Comparison of ENCODE assay signal across 8 cellular contexts in genomic region chr18:69580107-69580506, GRCh38.
A peak's percentile ranks its signal among the peaks of the same experiment; 100 is the strongest.
DNase-seq lines count a peak whose midpoint lies in the region; ATAC-seq and TF ChIP-seq lines count a peak whose summit lies in the region.
"Had no signal": no experiment of that assay in that cellular context is flagged by ENCODE, and none has a peak within 500 bp of the region (broad histone marks: within the 10 kb centered on the region; RNA-seq: fewer than 3 reads in every experiment).

No MANE protein-coding gene starts in this region.

- H3K4me3 ChIP-seq in MM.1S (ENCODE audit: low read length), result no peak overlapping the region

- no peaks in the 10 kb centered on the region for H3F3A ChIP-seq in MM.1S (ENCODE audit: insufficient read depth, low read length)

- no peak overlapping the region for H3K27ac ChIP-seq in MM.1S (ENCODE audit: low read length)
- H3K27ac ChIP-seq: epithelial cell of prostate had no signal

- DNase-seq in MM.1S, result peak; percentile 37
- peak; percentile 19 for DNase-seq in foreskin melanocyte
- DNase-seq in HPDE6-E6E7 (ENCODE audit: extremely low spot score), result no peak
- no peak for DNase-seq in cortex of kidney (lab: John Stamatoyannopoulos, UW)
- DNase-seq in NCI-H1105 (lab: John Stamatoyannopoulos, UW), result no peak

- H3K27me3 ChIP-seq in MM.1S (replicated peaks; ENCODE audit: insufficient read depth, low read length), result no peaks in the 10 kb centered on the region

- ATAC-seq in GM18502 (IDR thresholded peaks at IDR 0.05; ENCODE audit: poor library complexity, unreplicated experiment) (peak; percentile 87), GM21528 (IDR thresholded peaks at IDR 0.05; ENCODE audit: low FRiP score, unreplicated experiment) (peak; percentile 76)

- no peaks in the 10 kb centered on the region for H3K79me2 ChIP-seq in MM.1S (ENCODE audit: low read length)

- no peaks in the 10 kb centered on the region for H3K36me3 ChIP-seq in MM.1S (replicated peaks; ENCODE audit: insufficient read depth, low read length)

- H3K9me3 ChIP-seq in MM.1S (replicated peaks; ENCODE audit: insufficient read depth, low read length), result no peaks in the 10 kb centered on the region

- no peaks in the 10 kb centered on the region for H3K9me2 ChIP-seq in MM.1S (replicated peaks; ENCODE audit: insufficient read depth, low read length)

- peak overlapping the region; percentile 41; the same call in 1 of the 2 replicates for H2AFZ ChIP-seq in MM.1S (ENCODE audit: low read length)

- no peak overlapping the region for H3K9ac ChIP-seq in MM.1S (ENCODE audit: low read length)

- H3K4me1 ChIP-seq in MM.1S (ENCODE audit: low read length), result no peaks in the 10 kb centered on the region

- no peak for TF ChIP-seq CTCF in MM.1S (IDR thresholded peaks at IDR 0.05; ENCODE audit: low read length)

- no peaks in the 10 kb centered on the region for H4K20me1 ChIP-seq in MM.1S (ENCODE audit: insufficient read depth, low read length)

- H3K4me2 ChIP-seq in MM.1S (ENCODE audit: low read depth, low read length), result peak overlapping the region; percentile 8; the same call in 1 of the 2 replicates

Comparison
In these comparisons a context has a peak if more than half of its experiments do, and no peak if none do; other contexts are left out.
1. DNase-seq: peak in MM.1S (single experiment) and foreskin melanocyte (single experiment); none in HPDE6-E6E7 (single experiment), cortex of kidney (single experiment) and NCI-H1105 (single experiment).